Comparison of ENCODE assay signal across 23 cellular contexts in the genomic region with DNA sequence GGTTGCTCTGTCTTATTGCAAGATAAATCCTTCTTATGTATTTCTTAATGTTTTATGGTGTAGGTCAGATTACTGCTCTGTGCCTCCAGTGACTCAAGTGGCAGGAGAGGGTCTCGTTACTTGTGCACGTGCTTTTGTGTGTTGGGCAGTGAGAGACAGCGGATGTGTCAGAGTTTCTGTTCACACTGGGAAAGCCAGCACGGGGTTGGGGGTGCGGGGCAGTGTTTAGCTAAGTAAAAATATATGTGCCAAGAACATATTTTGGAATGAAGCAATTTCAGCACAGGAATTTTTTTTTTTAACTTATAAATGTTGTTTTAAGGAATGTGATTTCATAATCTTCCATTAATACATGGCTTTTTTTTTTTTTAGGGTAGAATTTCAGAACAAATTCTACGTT. TPM values are rescaled to one million over a fixed set of nuclear protein-coding genes. Genes with fewer than 3 reads are reported as not detected.
A peak's percentile ranks its signal among the peaks of the same experiment; 100 is the strongest.
DNase-seq lines count a peak whose midpoint lies in the region; ATAC-seq and TF ChIP-seq lines count a peak whose summit lies in the region.
"Had no signal": no experiment of that assay in that cellular context is flagged by ENCODE, and none has a peak within 500 bp of the region (broad histone marks: within the 10 kb centered on the region; RNA-seq: fewer than 3 reads in every experiment).

No MANE protein-coding gene starts in this region.

- no peaks in the 10 kb centered on the region for H3K27me3 Mint-ChIP-seq in MCF 10A (ENCODE audit: insufficient read depth, unreplicated experiment)
- H3K27me3 Mint-ChIP-seq in CD8-positive, alpha-beta T cell (ENCODE audit: low read depth), result no peaks in the 10 kb centered on the region
- H3K27me3 Mint-ChIP-seq: stimulated activated memory B cell treated with anti-CD40 and anti-IgM and Interleukin-4, amounts not matched to agents 10 μg/mL and 1 μg/mL and 100 μg/mL, for 72 hours had no signal

- H4K20me1 ChIP-seq in mammary epithelial cell (ENCODE audit: insufficient read depth, low read length), result no peaks in the 10 kb centered on the region

- dilution Hi-C loops in mammary epithelial cell (cut with HindIII; ENCODE audit: low sequenced_read_pairs), result loop anchor here (10.0 kb wide), 1 partner anchor 83 kb away; a partner anchor contains a TSS

- no peaks in the 10 kb centered on the region for H3K79me2 ChIP-seq in mammary epithelial cell (ENCODE audit: insufficient read depth, low read length)
- H3K79me2 ChIP-seq: hepatocyte had no signal

- H2AFZ ChIP-seq in mammary epithelial cell (ENCODE audit: low read depth, low read length), result no peak overlapping the region
- H2AFZ ChIP-seq: hepatocyte had no signal

- H3K9me3 ChIP-seq in mammary epithelial cell (replicated peaks; ENCODE audit: insufficient read depth, low read length) (no peaks in the 10 kb centered on the region), aorta (ENCODE audit: control insufficient read depth, low read length) (no peaks in the 10 kb centered on the region)
- no peaks in the 10 kb centered on the region for H3K9me3 ChIP-seq in CD8-positive, alpha-beta T cell (ENCODE audit: low read length)
- H3K9me3 ChIP-seq: breast epithelium had no signal

- intact Hi-C loops in MCF 10A (cut with micrococcal nuclease), result no loop called here
- intact Hi-C loops in mammary epithelial cell (cut with micrococcal nuclease), result no loop called here
- intact Hi-C loops in aorta (cut with DNase I), result no loop called here
- intact Hi-C loops in CD8-positive, alpha-beta T cell (cut with DNase I, micrococcal nuclease), result no loop called here

- no peak for TF ChIP-seq CTCF in MCF 10A (IDR thresholded peaks at IDR 0.05; ENCODE audit: unreplicated experiment)
- TF ChIP-seq CTCF in mammary epithelial cell (conservative IDR thresholded peaks at IDR 0.05 in 1 of 2, IDR thresholded peaks at IDR 0.05 in 1 of 2; ENCODE audit: extremely low read depth in 1 of 2, insufficient read depth in 1 of 2, low read depth in 1 of 2, low read length in 2 of 2), result no peak
- no peak for TF ChIP-seq CTCF in cardiac fibroblast (IDR thresholded peaks at IDR 0.05; ENCODE audit: low read depth, low read length)
- TF ChIP-seq CTCF in CD8-positive, alpha-beta T cell (IDR thresholded peaks at IDR 0.05), result no peak

- no peaks in the 10 kb centered on the region for H3K9me3 Mint-ChIP-seq in MCF 10A (ENCODE audit: unreplicated experiment)
- H3K9me3 Mint-ChIP-seq in CD8-positive, alpha-beta T cell, result no peaks in the 10 kb centered on the region
- H3K9me3 Mint-ChIP-seq: activated naive CD4-positive, alpha-beta T cell treated with anti-CD3 and anti-CD28 coated beads, Interleukin-2, amount 10 ng/mL, durations not matched to agents 7 days and 5 days; nephron progenitor cell; stimulated activated memory B cell treated with anti-CD40 and anti-IgM and Interleukin-4, amounts not matched to agents 10 μg/mL and 1 μg/mL and 100 μg/mL, for 72 hours; T-helper 1 cell treated with Interleukin-12 subunit alpha and Interleukin-12 subunit beta and Interleukin-4 antibody, amounts not matched to agents 30 μg/mL and 1 μg/mL, for 36 hours had no signal

- DNase-seq in MCF 10A (ENCODE audit: unreplicated experiment) (peak; percentile 95), mammary epithelial cell (no peak), cardiac fibroblast (ENCODE audit: low read depth in 2 of 2) (peak; percentile 90 to 91), iris pigment epithelial cell (ENCODE audit: low read depth) (peak; percentile 97), aorta (peak; percentile 82 to 92)
- no peak for DNase-seq in stimulated activated CD4-positive, alpha-beta T cell treated with anti-CD3 and anti-CD28 coated beads, Interleukin-2, amount 100 ng/mL, for 48 hours
- DNase-seq in CD8-positive, alpha-beta T cell, result no peak
- DNase-seq: activated CD4-positive, alpha-beta T cell treated with anti-CD3 and anti-CD28 coated beads, Interleukin-2, amount 50 U/mL, for 48 hours; activated naive CD4-positive, alpha-beta T cell treated with anti-CD3 and anti-CD28 coated beads, Interleukin-2, amount 10 ng/mL, durations not matched to agents 7 days and 5 days; activated T-cell treated with anti-CD3 and anti-CD28 coated beads, Interleukin-2, amount 50 U/mL, for 1 hour; DMS79 treated with DMSO at 0.1 percent for 48 hours; kidney; mesenchymal stem cell; nephron progenitor cell; OCI-M1; stimulated activated CD4-positive, alpha-beta T cell treated with anti-CD3 and anti-CD28 coated beads, Interleukin-15, amount 100 ng/mL, for 24 hours; trophoblast cell had no signal

- peak overlapping the region; percentile 21 for H3K4me3 Mint-ChIP-seq in MCF 10A (ENCODE audit: unreplicated experiment)
- no peak overlapping the region for H3K4me3 Mint-ChIP-seq in CD8-positive, alpha-beta T cell
- H3K4me3 Mint-ChIP-seq: activated naive CD4-positive, alpha-beta T cell treated with anti-CD3 and anti-CD28 coated beads, Interleukin-2, amount 10 ng/mL, durations not matched to agents 7 days and 5 days; nephron progenitor cell; stimulated activated memory B cell treated with anti-CD40 and anti-IgM and Interleukin-4, amounts not matched to agents 10 μg/mL and 1 μg/mL and 100 μg/mL, for 72 hours; T-helper 1 cell treated with Interleukin-12 subunit alpha and Interleukin-12 subunit beta and Interleukin-4 antibody, amounts not matched to agents 30 μg/mL and 1 μg/mL, for 36 hours had no signal

- BruUV-seq in MCF 10A (replicated peaks; lab: Mats Ljungman, UMichigan) (no TSS peak), mammary epithelial cell (replicated peaks; lab: Mats Ljungman, UMichigan) (no TSS peak)

- H3K27me3 ChIP-seq in mammary epithelial cell (ENCODE audit: insufficient read depth, low read length), result peaks cover 2% of the 10 kb centered on the region
- H3K27me3 ChIP-seq in aorta (ENCODE audit: control insufficient read depth in 1 of 2, insufficient read depth in 2 of 2, low read length in 1 of 2), result no peaks in the 10 kb centered on the region
- no peaks in the 10 kb centered on the region for H3K27me3 ChIP-seq in CD8-positive, alpha-beta T cell (ENCODE audit: insufficient read depth, low read length)
- H3K27me3 ChIP-seq: breast epithelium had no signal

- no peak overlapping the region for H3K4me2 ChIP-seq in mammary epithelial cell (ENCODE audit: insufficient read depth, low read depth, low read length)
- H3K4me2 ChIP-seq: hepatocyte had no signal

- WGBS in mammary epithelial cell (ENCODE audit: low coverage, missing lambda C conversion rate), result 86% methylated on average over 6 of the region's 6 CpGs
- WGBS in aorta, 2 donors, result 4 to 9% methylated on average over 6 of the region's 6 CpGs

- H3K27ac ChIP-seq in mammary epithelial cell (ENCODE audit: insufficient read depth, low read depth, low read length) (no peak overlapping the region), aorta (ENCODE audit: low read depth in 1 of 2, low read length in 2 of 2) (no peak overlapping the region)
- no peak overlapping the region for H3K27ac ChIP-seq in CD8-positive, alpha-beta T cell (ENCODE audit: low read depth, low read length)
- H3K27ac ChIP-seq: breast epithelium, hepatocyte had no signal

- no peak overlapping the region for H3K4me3 ChIP-seq in mammary epithelial cell (replicated peaks in 1 of 3; ENCODE audit: insufficient read depth in 1 of 3, low read depth in 2 of 3, low read length in 3 of 3)
- no peak overlapping the region for H3K4me3 ChIP-seq in cardiac fibroblast (replicated peaks in 1 of 2; ENCODE audit: low read depth in 2 of 2, low read length in 2 of 2)
- no peak overlapping the region for H3K4me3 ChIP-seq in aorta (ENCODE audit: low read length in 2 of 2)
- H3K4me3 ChIP-seq in CD8-positive, alpha-beta T cell (ENCODE audit: low read depth, low read length), result no peak overlapping the region
- H3K4me3 ChIP-seq: breast epithelium, hepatocyte had no signal

- H3K4me1 ChIP-seq in mammary epithelial cell (ENCODE audit: insufficient read depth, low read length), result peaks cover 7% of the 10 kb centered on the region
- no peaks in the 10 kb centered on the region for H3K4me1 ChIP-seq in aorta (ENCODE audit: control insufficient read depth in 1 of 2, insufficient read depth in 2 of 2, low read length in 2 of 2)
- H3K4me1 ChIP-seq in CD8-positive, alpha-beta T cell (ENCODE audit: insufficient read depth, low read length), result peaks cover 3% of the 10 kb centered on the region
- H3K4me1 ChIP-seq: breast epithelium had no signal

- peaks cover 11% of the 10 kb centered on the region for H3K4me1 Mint-ChIP-seq in MCF 10A (ENCODE audit: insufficient read depth, unreplicated experiment)
- peaks cover 4% of the 10 kb centered on the region for H3K4me1 Mint-ChIP-seq in CD8-positive, alpha-beta T cell (ENCODE audit: low read depth)

- peaks cover 12% of the 10 kb centered on the region for H3K36me3 Mint-ChIP-seq in MCF 10A (ENCODE audit: insufficient read depth, unreplicated experiment)
- H3K36me3 Mint-ChIP-seq in CD8-positive, alpha-beta T cell, result peaks cover 46% of the 10 kb centered on the region

- CTCF ChIA-PET in MCF 10A (lab: Yijun Ruan, JAX) (interaction anchor here (1.0 kb wide), 1 partner anchor 43 kb away, joined by 8 read pairs; no protein-coding TSS in a partner anchor), mammary epithelial cell (lab: Charles Lee; ENCODE audit: low non-redundant PET) (no interaction called here)
- CTCF ChIA-PET in CD8-positive, alpha-beta T cell (lab: Charles Lee), result no interaction called here

- no peaks in the 10 kb centered on the region for H3K36me3 ChIP-seq in mammary epithelial cell (ENCODE audit: insufficient read depth, low read length)
- peaks cover 0 to 3% of the 10 kb centered on the region in 2 donors for H3K36me3 ChIP-seq in aorta (ENCODE audit: control insufficient read depth in 1 of 2, insufficient read depth in 2 of 2, low read length in 1 of 2)
- H3K36me3 ChIP-seq in CD8-positive, alpha-beta T cell (ENCODE audit: insufficient read depth, low read length), result peaks cover 23% of the 10 kb centered on the region

- peak overlapping the region; percentile 67 for H3K27ac Mint-ChIP-seq in MCF 10A (ENCODE audit: low read depth, unreplicated experiment)
- H3K27ac Mint-ChIP-seq in CD8-positive, alpha-beta T cell, result no peak overlapping the region
- H3K27ac Mint-ChIP-seq: activated naive CD4-positive, alpha-beta T cell treated with anti-CD3 and anti-CD28 coated beads, Interleukin-2, amount 10 ng/mL, durations not matched to agents 7 days and 5 days; nephron progenitor cell; stimulated activated memory B cell treated with anti-CD40 and anti-IgM and Interleukin-4, amounts not matched to agents 10 μg/mL and 1 μg/mL and 100 μg/mL, for 72 hours; T-helper 1 cell treated with Interleukin-12 subunit alpha and Interleukin-12 subunit beta and Interleukin-4 antibody, amounts not matched to agents 30 μg/mL and 1 μg/mL, for 36 hours had no signal

- POLR2A ChIA-PET in MCF 10A (lab: Yijun Ruan, JAX), result interaction anchor here (0.6 to 2.0 kb wide), 6 partner anchors 44 to 346 kb away, joined by 3 to 6 read pairs (median 4); a partner anchor contains a TSS
- POLR2A ChIA-PET in CD8-positive, alpha-beta T cell (lab: Charles Lee), result no interaction called here

- H3K9ac ChIP-seq in mammary epithelial cell (ENCODE audit: insufficient read depth, low read length), result no peak overlapping the region

- in situ Hi-C loops in mammary epithelial cell (cut with MboI; ENCODE audit: low sequenced_read_pairs in 2 of 2), result no loop called here

- peak; percentile 75 for ATAC-seq in aorta (ENCODE audit: low FRiP score)
- no peak for ATAC-seq in GM21717 (IDR thresholded peaks at IDR 0.05; ENCODE audit: unreplicated experiment)
- no peak for ATAC-seq in CD8-positive, alpha-beta T cell
- ATAC-seq: esophagus mucosa; stimulated activated memory B cell treated with anti-CD40 and anti-IgM and Interleukin-4, amounts not matched to agents 10 μg/mL and 1 μg/mL and 100 μg/mL, for 72 hours had no signal

RNA-seq across cellular contexts. Expression of a gene that starts 4.5 kb away (rescaled TPM):
- total RNA-seq in MCF 10A (2022) (0.21 and 0.22 TPM in 2 replicates), mammary epithelial cell (under 1 TPM; 0.50 to 0.96 TPM), aorta (1 to 10 TPM in 1 of 2 donors, not detected in 1; 1.0 TPM)
- polyA plus RNA-seq in mammary epithelial cell (0.16 TPM), aorta (under 1 TPM in 1 of 2 donors, not detected in 1; 0.03 TPM)
- 0.16 TPM for polyA minus RNA-seq in mammary epithelial cell
- under 1 TPM; 0.16 to 0.19 TPM for total RNA-seq in CD8-positive, alpha-beta T cell

RNA-seq across cellular contexts. Expression of a gene that starts 45.4 kb away (rescaled TPM):
- 21.4 and 23.1 TPM in 2 replicates for total RNA-seq in MCF 10A (2022)
- total RNA-seq in mammary epithelial cell, result 10 to 100 TPM; 31.0 to 32.3 TPM
- polyA plus RNA-seq in mammary epithelial cell, result 14.7 TPM
- polyA minus RNA-seq in mammary epithelial cell, result 101 TPM
- total RNA-seq in aorta, result 10 to 100 TPM; 26.0 to 30.4 TPM
- 1 to 10 TPM; 2.9 to 8.3 TPM for polyA plus RNA-seq in aorta
- total RNA-seq in CD8-positive, alpha-beta T cell, result 10 to 100 TPM; 26.1 to 32.1 TPM

Comparison
In these comparisons a context has a peak if more than half of its experiments do, and no peak if none do; other contexts are left out.
1. DNase-seq: peak in MCF 10A (single experiment), cardiac fibroblast (2 of 2), iris pigment epithelial cell (single experiment) and aorta (2 of 2); none in mammary epithelial cell (single experiment), stimulated activated CD4-positive, alpha-beta T cell treated with anti-CD3 and anti-CD28 coated beads, Interleukin-2, amount 100 ng/mL, for 48 hours (0 of 2) and CD8-positive, alpha-beta T cell (0 of 7).